ENCODE assay signal across 15 cellular contexts in genomic region chr2:110870545-110870944, GRCh38.
A peak's percentile ranks its signal among the peaks of the same experiment; 100 is the strongest.
DNase-seq lines count a peak whose midpoint lies in the region; ATAC-seq and TF ChIP-seq lines count a peak whose summit lies in the region.
"Had no signal": no experiment of that assay in that cellular context is flagged by ENCODE, and none has a peak within 500 bp of the region (broad histone marks: within the 10 kb centered on the region; RNA-seq: fewer than 3 reads in every experiment).

No MANE protein-coding gene starts in this region.

- no peak overlapping the region for H3K27ac ChIP-seq in body of pancreas

- intact Hi-C loops in activated CD8-positive, alpha-beta T cell treated with anti-CD3 and anti-CD28 coated beads for 36 hours (cut with micrococcal nuclease), result no loop called here
- intact Hi-C loops in body of pancreas (cut with DNase I), result no loop called here

- no peaks in the 10 kb centered on the region for H3K36me3 Mint-ChIP-seq in activated CD8-positive, alpha-beta T cell treated with anti-CD3 and anti-CD28 coated beads, Interleukin-2, amount 10 ng/mL, durations not matched to agents 7 days and 5 days (ENCODE audit: low read depth)
- no peaks in the 10 kb centered on the region for H3K36me3 Mint-ChIP-seq in activated CD8-positive, alpha-beta T cell treated with anti-CD3 and anti-CD28 coated beads for 36 hours (ENCODE audit: low read depth)
- no peaks in the 10 kb centered on the region for H3K36me3 Mint-ChIP-seq in WTC11
- H3K36me3 Mint-ChIP-seq: CD4-positive, alpha-beta memory T cell had no signal

- H3K4me1 Mint-ChIP-seq in activated CD8-positive, alpha-beta T cell treated with anti-CD3 and anti-CD28 coated beads, Interleukin-2, amount 10 ng/mL, durations not matched to agents 7 days and 5 days (ENCODE audit: low read depth), result peaks cover 73% of the 10 kb centered on the region
- H3K4me1 Mint-ChIP-seq in activated CD8-positive, alpha-beta T cell treated with anti-CD3 and anti-CD28 coated beads for 36 hours (ENCODE audit: low read depth), result peaks cover 54% of the 10 kb centered on the region
- peaks cover 44% of the 10 kb centered on the region for H3K4me1 Mint-ChIP-seq in WTC11

- POLR2A ChIA-PET in activated CD8-positive, alpha-beta T cell treated with anti-CD3 and anti-CD28 coated beads, Interleukin-2, amount 10 ng/mL, durations not matched to agents 7 days and 5 days (lab: Charles Lee), result no interaction called here
- POLR2A ChIA-PET in activated CD8-positive, alpha-beta T cell treated with anti-CD3 and anti-CD28 coated beads for 36 hours (lab: Charles Lee), result no interaction called here
- POLR2A ChIA-PET in WTC11 (lab: Charles Lee), result no interaction called here

- no peaks in the 10 kb centered on the region for H3K9me3 Mint-ChIP-seq in activated CD8-positive, alpha-beta T cell treated with anti-CD3 and anti-CD28 coated beads, Interleukin-2, amount 10 ng/mL, durations not matched to agents 7 days and 5 days (ENCODE audit: insufficient read depth)
- no peaks in the 10 kb centered on the region for H3K9me3 Mint-ChIP-seq in activated CD8-positive, alpha-beta T cell treated with anti-CD3 and anti-CD28 coated beads for 36 hours
- no peaks in the 10 kb centered on the region for H3K9me3 Mint-ChIP-seq in WTC11
- H3K9me3 Mint-ChIP-seq: CD4-positive, alpha-beta memory T cell; HFFc6 had no signal

- peaks cover 4% of the 10 kb centered on the region for H3K27me3 Mint-ChIP-seq in activated CD8-positive, alpha-beta T cell treated with anti-CD3 and anti-CD28 coated beads, Interleukin-2, amount 10 ng/mL, durations not matched to agents 7 days and 5 days (ENCODE audit: low read depth)
- peaks cover 10% of the 10 kb centered on the region for H3K27me3 Mint-ChIP-seq in activated CD8-positive, alpha-beta T cell treated with anti-CD3 and anti-CD28 coated beads for 36 hours
- no peaks in the 10 kb centered on the region for H3K27me3 Mint-ChIP-seq in WTC11 (ENCODE audit: low read depth)
- H3K27me3 Mint-ChIP-seq: CD4-positive, alpha-beta memory T cell had no signal

- peak overlapping the region; percentile 40 for H3K27ac Mint-ChIP-seq in activated CD8-positive, alpha-beta T cell treated with anti-CD3 and anti-CD28 coated beads, Interleukin-2, amount 10 ng/mL, durations not matched to agents 7 days and 5 days
- H3K27ac Mint-ChIP-seq in activated CD8-positive, alpha-beta T cell treated with anti-CD3 and anti-CD28 coated beads for 36 hours, result no peak overlapping the region
- H3K27ac Mint-ChIP-seq in WTC11, result peak overlapping the region; percentile 82; the same call in 1 of the 2 replicates
- H3K27ac Mint-ChIP-seq: CD4-positive, alpha-beta memory T cell; HFFc6 had no signal

- H3K9me3 ChIP-seq in body of pancreas, result no peaks in the 10 kb centered on the region
- H3K9me3 ChIP-seq: HAP-1 had no signal

- TF ChIP-seq CTCF in activated CD8-positive, alpha-beta T cell treated with anti-CD3 and anti-CD28 coated beads for 36 hours (IDR thresholded peaks at IDR 0.05), result no peak
- TF ChIP-seq CTCF in WTC11 (IDR thresholded peaks at IDR 0.05), result no peak
- no peak for TF ChIP-seq CTCF in body of pancreas (IDR thresholded peaks at IDR 0.05)

- H3K27me3 ChIP-seq in body of pancreas, result no peaks in the 10 kb centered on the region

- TF ChIP-seq POLR2A in body of pancreas (IDR thresholded peaks at IDR 0.05), result no peak

- no peak for ATAC-seq in activated CD8-positive, alpha-beta T cell treated with anti-CD3 and anti-CD28 coated beads, Interleukin-2, amount 10 ng/mL, durations not matched to agents 7 days and 5 days
- no peak for ATAC-seq in activated CD8-positive, alpha-beta T cell treated with anti-CD3 and anti-CD28 coated beads for 36 hours
- ATAC-seq in WTC11 (no peak), body of pancreas (no peak)

- no peak for DNase-seq in activated CD8-positive, alpha-beta T cell treated with anti-CD3 and anti-CD28 coated beads, Interleukin-2, amount 10 ng/mL, durations not matched to agents 7 days and 5 days
- no peak for DNase-seq in activated CD8-positive, alpha-beta T cell treated with anti-CD3 and anti-CD28 coated beads for 36 hours
- DNase-seq in WTC11 (ENCODE audit: low spot score), result no peak
- DNase-seq in mesenteric fat pad (ENCODE audit: low spot score), result peak; percentile 55
- no peak for DNase-seq in body of pancreas
- no peak for DNase-seq in NCI-H1105 (lab: John Stamatoyannopoulos, UW)
- DNase-seq: C1 segment of cervical spinal cord; CD4-positive, alpha-beta memory T cell; COR-L47; DMS153; DMS79 treated with DMSO at 0.1 percent for 48 hours; GF-D8; GOT3; HFFc6 had no signal

- H3K4me3 ChIP-seq in body of pancreas, result no peak overlapping the region
- H3K4me3 ChIP-seq: HAP-1 had no signal

- CTCF ChIA-PET in activated CD8-positive, alpha-beta T cell treated with anti-CD3 and anti-CD28 coated beads, Interleukin-2, amount 10 ng/mL, durations not matched to agents 7 days and 5 days (lab: Charles Lee), result no interaction called here
- CTCF ChIA-PET in activated CD8-positive, alpha-beta T cell treated with anti-CD3 and anti-CD28 coated beads for 36 hours (lab: Charles Lee), result no interaction called here
- CTCF ChIA-PET in WTC11 (lab: Charles Lee), result no interaction called here

- H3K4me1 ChIP-seq in body of pancreas, result no peaks in the 10 kb centered on the region
- H3K4me1 ChIP-seq: HAP-1 had no signal

- H3K4me3 Mint-ChIP-seq in activated CD8-positive, alpha-beta T cell treated with anti-CD3 and anti-CD28 coated beads, Interleukin-2, amount 10 ng/mL, durations not matched to agents 7 days and 5 days, result no peak overlapping the region
- H3K4me3 Mint-ChIP-seq in activated CD8-positive, alpha-beta T cell treated with anti-CD3 and anti-CD28 coated beads for 36 hours, result no peak overlapping the region
- H3K4me3 Mint-ChIP-seq in WTC11, result no peak overlapping the region
- H3K4me3 Mint-ChIP-seq: CD4-positive, alpha-beta memory T cell; HFFc6 had no signal

- 46 to 55% methylated on average over 2 of the region's 2 CpGs for WGBS in body of pancreas, 2 donors

- no peaks in the 10 kb centered on the region for H3K36me3 ChIP-seq in body of pancreas (replicated peaks in 1 of 2; ENCODE audit: insufficient read depth in 1 of 2, low read depth in 2 of 2)
- H3K36me3 ChIP-seq: HAP-1 had no signal

TF ChIP-seq in WTC11, 78 proteins besides CTCF, POLR2A, EP300 and RAD21 (continues in another document):
- TF ChIP-seq ZMAT4 (CRISPR knock-in tag; IDR thresholded peaks at IDR 0.05), result no peak
- no peak for TF ChIP-seq ESRRA (CRISPR knock-in tag; IDR thresholded peaks at IDR 0.05; ENCODE audit: borderline replicate concordance)
- TF ChIP-seq JAZF1 (CRISPR knock-in tag; IDR thresholded peaks at IDR 0.05), result no peak
- no peak for TF ChIP-seq MLX (CRISPR knock-in tag; IDR thresholded peaks at IDR 0.05)
- TF ChIP-seq ARID4B (CRISPR knock-in tag; IDR thresholded peaks at IDR 0.05; ENCODE audit: borderline replicate concordance), result no peak
